In genomic region chr11:33712436-33712835, GRCh38 we compare ENCODE assay signal across 1 cellular context.
TF ChIP-seq lines count a peak whose summit lies in the region.

No MANE protein-coding gene starts in this region.

TF ChIP-seq in WTC11, 78 proteins besides CTCF, POLR2A, EP300 and RAD21 (continued from another document):
- TF ChIP-seq MAX (CRISPR knock-in tag; IDR thresholded peaks at IDR 0.05), result no peak
- no peak for TF ChIP-seq ZNF219 (CRISPR knock-in tag; IDR thresholded peaks at IDR 0.05; ENCODE audit: borderline replicate concordance)
- TF ChIP-seq NFATC4 (CRISPR knock-in tag; IDR thresholded peaks at IDR 0.05), result no peak
- no peak for TF ChIP-seq SMAD3 (CRISPR knock-in tag; IDR thresholded peaks at IDR 0.05; ENCODE audit: borderline replicate concordance)
- TF ChIP-seq PRRX2 (CRISPR knock-in tag; IDR thresholded peaks at IDR 0.05), result no peak
- TF ChIP-seq NR3C1 (CRISPR knock-in tag; conservative IDR thresholded peaks at IDR 0.05; ENCODE audit: low read depth), result no peak
- TF ChIP-seq ZNF232 (CRISPR knock-in tag; IDR thresholded peaks at IDR 0.05), result no peak
